Comparison of ENCODE assay signal across 23 cellular contexts in genomic region chr7:138247568-138248328, GRCh38.
DNase-seq lines count a peak whose midpoint lies in the region; ATAC-seq and TF ChIP-seq lines count a peak whose summit lies in the region.
"Had no signal": no experiment of that assay in that cellular context is flagged by ENCODE, and none has a peak within 500 bp of the region (broad histone marks: within the 10 kb centered on the region; RNA-seq: fewer than 3 reads in every experiment).

No MANE protein-coding gene starts in this region.

- H2AK5ac ChIP-seq in H9 (ENCODE audit: insufficient read length, low read length): no peak overlapping the region

- peak; percentile 52 for DNase-seq in H9
- DNase-seq in WTC11 (ENCODE audit: low spot score): no peak
- DNase-seq in fibroblast of the aortic adventitia (ENCODE audit: low read depth): peak; percentile 25
- no peak for DNase-seq in osteocyte (ENCODE audit: extremely low spot score, unreplicated experiment)
- no peak for DNase-seq in C1 segment of cervical spinal cord (lab: John Stamatoyannopoulos, UW)
- DNase-seq in ovary: no peak
- DNase-seq: activated CD4-positive, alpha-beta T cell treated with anti-CD3 and anti-CD28 coated beads for 48 hours; activated CD8-positive, alpha-beta memory T cell treated with anti-CD3 and anti-CD28 coated beads, Interleukin-2, amount 50 U/mL, for 4 hours; activated effector memory CD4-positive, alpha-beta T cell treated with anti-CD3 and anti-CD28 coated beads, Interleukin-2, amount 50 U/mL, for 16 hours; CD4-positive, CD25-positive, alpha-beta regulatory T cell; heart left ventricle; naive thymus-derived CD4-positive, alpha-beta T cell; NCI-H1048; NCI-H2081 treated with DMSO at 0.1 percent for 48 hours; NCI-H510A treated with DMSO at 0.1 percent for 48 hours; stimulated activated naive B cell treated with anti-CD40 and anti-IgM and Interleukin-4, amounts not matched to agents 10 μg/mL and 1 μg/mL and 100 μg/mL, for 72 hours; thyroid gland had no signal

- CTCF ChIA-PET in WTC11 (lab: Charles Lee): interaction anchor here (1.1 kb wide), 1 partner anchor 87 kb away, joined by 3 read pairs; no protein-coding TSS in a partner anchor

- H2BK20ac ChIP-seq in H9 (ENCODE audit: low read depth, low read length, poor library complexity, severe bottlenecking): peak overlapping the region; percentile 92

- no peak overlapping the region for H3K4me2 ChIP-seq in H9 (ENCODE audit: insufficient read depth, insufficient read length, low read length)

- intact Hi-C loops in ovary (cut with DNase I): no loop called here

- H3K9ac ChIP-seq in H9 (ENCODE audit: extremely low read depth, insufficient read length, low read length): no peak overlapping the region

- H3K9me3 ChIP-seq in H9 (ENCODE audit: control insufficient read depth, low read depth, low read length): no peaks in the 10 kb centered on the region
- H3K9me3 ChIP-seq in ovary: no peaks in the 10 kb centered on the region
- H3K9me3 ChIP-seq: adrenal gland, thyroid gland had no signal

- ATAC-seq in WTC11: peak; percentile 66
- ATAC-seq in HG02759 (IDR thresholded peaks at IDR 0.05; ENCODE audit: unreplicated experiment): no peak
- no peak for ATAC-seq in HG03025 (IDR thresholded peaks at IDR 0.05; ENCODE audit: low FRiP score, unreplicated experiment)
- ATAC-seq: heart left ventricle; naive thymus-derived CD4-positive, alpha-beta T cell; stimulated activated naive B cell treated with anti-CD40 and anti-IgM and Interleukin-4, amounts not matched to agents 10 μg/mL and 1 μg/mL and 100 μg/mL, for 72 hours had no signal

- peak overlapping the region; percentile 6 for H3K18ac ChIP-seq in H9 (ENCODE audit: insufficient read length, low read depth, low read length)

- H3K4me3 ChIP-seq in fibroblast of the aortic adventitia (ENCODE audit: low read depth, low read length): no peak overlapping the region
- no peak overlapping the region for H3K4me3 ChIP-seq in ovary
- H3K4me3 ChIP-seq: adrenal gland, HAP-1, heart left ventricle, lung, thyroid gland had no signal

- H3K9me3 Mint-ChIP-seq in H9 (peaks cover 2 to 13% of the 10 kb centered on the region in 2 experiments), WTC11 (peaks cover 32% of the 10 kb centered on the region), osteocyte (ENCODE audit: unreplicated experiment) (peaks cover 6% of the 10 kb centered on the region)

- WGBS in H9 (ENCODE audit: extremely low coverage, insufficient read length, low lambda C conversion rate): 100% methylated on average over 1 of the region's 9 CpGs
- 44 to 55% (median 48%) methylated on average over 9 of the region's 9 CpGs for WGBS in ovary, 3 donors

- H3K79me1 ChIP-seq in H9 (ENCODE audit: insufficient read depth, low read depth, low read length, poor library complexity, severe bottlenecking): no peaks in the 10 kb centered on the region

- H3T11ph ChIP-seq in H9 (ENCODE audit: low read length): no peak overlapping the region

- TF ChIP-seq EP300 in ovary (IDR thresholded peaks at IDR 0.05): no peak

- peak overlapping the region; percentile 15 for H2BK12ac ChIP-seq in H9 (ENCODE audit: insufficient read length, low read depth, low read length)

- H3K4me3 Mint-ChIP-seq in H9: no peak overlapping the region; a peak in 1 of 5 replicates
- no peak overlapping the region for H3K4me3 Mint-ChIP-seq in WTC11
- no peak overlapping the region for H3K4me3 Mint-ChIP-seq in osteocyte (ENCODE audit: unreplicated experiment)
- H3K4me3 Mint-ChIP-seq: CD4-positive, CD25-positive, alpha-beta regulatory T cell; naive thymus-derived CD4-positive, alpha-beta T cell; stimulated activated naive B cell treated with anti-CD40 and anti-IgM and Interleukin-4, amounts not matched to agents 10 μg/mL and 1 μg/mL and 100 μg/mL, for 72 hours had no signal

- no peak overlapping the region for H2BK5ac ChIP-seq in H9 (ENCODE audit: insufficient read length, low read length)

- H3K36me3 ChIP-seq in ovary: no peaks in the 10 kb centered on the region
- H3K36me3 ChIP-seq: adrenal gland, HAP-1, heart left ventricle, thyroid gland had no signal

- H2BK15ac ChIP-seq in H9 (ENCODE audit: low read depth, low read length): no peak overlapping the region

- TF ChIP-seq CTCF in H9 (conservative IDR thresholded peaks at IDR 0.05): no peak
- TF ChIP-seq CTCF in WTC11 (IDR thresholded peaks at IDR 0.05): no peak
- TF ChIP-seq CTCF in fibroblast of the aortic adventitia (IDR thresholded peaks at IDR 0.05; ENCODE audit: insufficient read depth, low read length): no peak
- no peak for TF ChIP-seq CTCF in osteocyte (IDR thresholded peaks at IDR 0.05)
- TF ChIP-seq CTCF in ovary (IDR thresholded peaks at IDR 0.05): no peak

- H3K4me1 Mint-ChIP-seq in H9 (peaks cover 50 to 56% of the 10 kb centered on the region in 2 experiments), WTC11 (peaks cover 55% of the 10 kb centered on the region), osteocyte (ENCODE audit: unreplicated experiment) (peaks cover 33% of the 10 kb centered on the region)
- H3K4me1 Mint-ChIP-seq: CD4-positive, CD25-positive, alpha-beta regulatory T cell; naive thymus-derived CD4-positive, alpha-beta T cell; stimulated activated naive B cell treated with anti-CD40 and anti-IgM and Interleukin-4, amounts not matched to agents 10 μg/mL and 1 μg/mL and 100 μg/mL, for 72 hours had no signal

- POLR2A ChIA-PET in WTC11 (lab: Charles Lee): no interaction called here

- H4K91ac ChIP-seq in H9 (ENCODE audit: insufficient read length, low read depth, low read length): no peak overlapping the region

- H2BK120ac ChIP-seq in H9 (ENCODE audit: low read depth, low read length, poor library complexity, severe bottlenecking): no peak overlapping the region

- H3K4me1 ChIP-seq in H9 (ENCODE audit: insufficient read depth, low read length) (peaks cover 3% of the 10 kb centered on the region; the same call in 1 of the 2 replicates), ovary (ENCODE audit: insufficient read depth) (peaks cover 2% of the 10 kb centered on the region)
- H3K4me1 ChIP-seq: thyroid gland had no signal

- H3K27me3 Mint-ChIP-seq in H9 (ENCODE audit: low read depth) (no peaks in the 10 kb centered on the region), WTC11 (ENCODE audit: low read depth) (no peaks in the 10 kb centered on the region; the same call in 1 of the 2 replicates), osteocyte (ENCODE audit: unreplicated experiment) (no peaks in the 10 kb centered on the region)
- H3K27me3 Mint-ChIP-seq: naive thymus-derived CD4-positive, alpha-beta T cell; stimulated activated naive B cell treated with anti-CD40 and anti-IgM and Interleukin-4, amounts not matched to agents 10 μg/mL and 1 μg/mL and 100 μg/mL, for 72 hours had no signal

- TF ChIP-seq POLR2A in ovary (IDR thresholded peaks at IDR 0.05): no peak

- no peak overlapping the region for H4K5ac ChIP-seq in H9 (ENCODE audit: insufficient read length, low read depth, low read length)

- H4K8ac ChIP-seq in H9 (replicated peaks; ENCODE audit: insufficient read length, low read depth, low read length): no peak overlapping the region

- H2AFZ ChIP-seq in H9 (ENCODE audit: low read length): no peak overlapping the region

- peak overlapping the region; percentile 4 for H3K56ac ChIP-seq in H9 (ENCODE audit: insufficient read length, low read depth, low read length)

- no peak overlapping the region for H3K4ac ChIP-seq in H9 (ENCODE audit: low read depth, low read length)

- H3K23ac ChIP-seq in H9 (ENCODE audit: insufficient read length, low read depth, low read length): no peak overlapping the region

- H3K27ac Mint-ChIP-seq in H9: peak overlapping the region; percentile 87 to 91 (median 88)
- H3K27ac Mint-ChIP-seq in WTC11: peak overlapping the region; percentile 88
- peak overlapping the region; percentile 29 for H3K27ac Mint-ChIP-seq in osteocyte (ENCODE audit: unreplicated experiment)
- H3K27ac Mint-ChIP-seq: CD4-positive, CD25-positive, alpha-beta regulatory T cell; naive thymus-derived CD4-positive, alpha-beta T cell; stimulated activated naive B cell treated with anti-CD40 and anti-IgM and Interleukin-4, amounts not matched to agents 10 μg/mL and 1 μg/mL and 100 μg/mL, for 72 hours had no signal

- peak overlapping the region; percentile 1; the same call in 1 of the 2 replicates for H3K14ac ChIP-seq in H9 (ENCODE audit: insufficient read depth, low read length)

- H3K23me2 ChIP-seq in H9 (ENCODE audit: insufficient read length, low read depth, low read length, poor library complexity, severe bottlenecking): no peaks in the 10 kb centered on the region

- H3K27me3 ChIP-seq in H9 (ENCODE audit: insufficient read depth, low read length) (no peaks in the 10 kb centered on the region), ovary (no peaks in the 10 kb centered on the region)
- H3K27me3 ChIP-seq: adrenal gland, heart left ventricle, thyroid gland had no signal

- H3K79me2 ChIP-seq in H9 (ENCODE audit: insufficient read depth, low read length): no peaks in the 10 kb centered on the region

- H3K27ac ChIP-seq in H9 (ENCODE audit: insufficient read length, low read depth, low read length): peak overlapping the region; percentile 67
- no peak overlapping the region for H3K27ac ChIP-seq in ovary
- H3K27ac ChIP-seq: adrenal gland, heart left ventricle, RWPE1, thyroid gland had no signal

- H3K36me3 Mint-ChIP-seq in H9 (ENCODE audit: insufficient read depth in 1 of 3, low read depth in 3 of 3): peaks cover 2 to 15% (median 12%) of the 10 kb centered on the region in 3 experiments; a peak in 6 of 7 replicates
- H3K36me3 Mint-ChIP-seq in WTC11: peaks cover 31% of the 10 kb centered on the region
- peaks cover 3% of the 10 kb centered on the region for H3K36me3 Mint-ChIP-seq in osteocyte (ENCODE audit: unreplicated experiment)
- H3K36me3 Mint-ChIP-seq: CD4-positive, CD25-positive, alpha-beta regulatory T cell; stimulated activated naive B cell treated with anti-CD40 and anti-IgM and Interleukin-4, amounts not matched to agents 10 μg/mL and 1 μg/mL and 100 μg/mL, for 72 hours had no signal

- H4K20me1 ChIP-seq in H9 (ENCODE audit: control insufficient read depth, insufficient read depth, insufficient read length): no peaks in the 10 kb centered on the region

TF ChIP-seq in WTC11, 78 proteins besides CTCF, POLR2A, EP300 and RAD21 (continues in another document):
- TF ChIP-seq FOXP1 (CRISPR knock-in tag; IDR thresholded peaks at IDR 0.05; ENCODE audit: borderline replicate concordance): no peak

Comparison
In these comparisons a context has a peak if more than half of its experiments do, and no peak if none do; other contexts are left out.
1. DNase-seq: peak in H9 (single experiment) and fibroblast of the aortic adventitia (single experiment); none in WTC11 (single experiment), osteocyte (single experiment), C1 segment of cervical spinal cord (0 of 14) and ovary (0 of 5).
2. H3K27ac Mint-ChIP-seq: peak in every context shown above with its lines; median percentile 88 in H9; 88 in WTC11; 29 in osteocyte.